6 cellular contexts compared by ENCODE assay signal in the genomic region with DNA sequence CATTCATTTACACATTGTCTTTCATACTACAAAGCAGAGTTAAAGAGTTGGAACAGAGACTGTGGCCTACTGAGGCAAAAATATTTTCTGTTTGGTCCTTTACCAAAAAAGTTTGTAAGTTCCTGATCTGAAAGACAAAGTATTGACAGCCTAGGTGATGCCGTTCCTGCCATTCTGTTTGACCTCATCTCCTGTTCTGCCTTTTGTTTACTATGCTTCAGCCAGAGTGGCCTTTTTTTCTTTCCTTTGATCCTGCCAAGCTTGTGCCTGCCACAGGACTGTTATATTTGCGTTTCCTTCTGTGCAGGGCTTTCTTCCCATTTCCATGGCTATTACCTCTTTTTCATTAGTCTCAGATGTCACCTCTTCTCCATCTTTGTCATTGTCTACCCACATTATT. TPM values are rescaled to one million over a fixed set of nuclear protein-coding genes. Genes with fewer than 3 reads are reported as not detected.
"Had no signal": no experiment of that assay in that cellular context is flagged by ENCODE, and none has a peak within 500 bp of the region (broad histone marks: within the 10 kb centered on the region; RNA-seq: fewer than 3 reads in every experiment).

No MANE protein-coding gene starts in this region.

RNA-seq across cellular contexts. Expression of gene GOLGA6L7, which starts 36.6 kb away (rescaled TPM):
- total RNA-seq: M059J, NCI-H460, PC-3, Peyer's patch, Right ventricle myocardium superior, SJSA1 had no signal
